In the genomic region with DNA sequence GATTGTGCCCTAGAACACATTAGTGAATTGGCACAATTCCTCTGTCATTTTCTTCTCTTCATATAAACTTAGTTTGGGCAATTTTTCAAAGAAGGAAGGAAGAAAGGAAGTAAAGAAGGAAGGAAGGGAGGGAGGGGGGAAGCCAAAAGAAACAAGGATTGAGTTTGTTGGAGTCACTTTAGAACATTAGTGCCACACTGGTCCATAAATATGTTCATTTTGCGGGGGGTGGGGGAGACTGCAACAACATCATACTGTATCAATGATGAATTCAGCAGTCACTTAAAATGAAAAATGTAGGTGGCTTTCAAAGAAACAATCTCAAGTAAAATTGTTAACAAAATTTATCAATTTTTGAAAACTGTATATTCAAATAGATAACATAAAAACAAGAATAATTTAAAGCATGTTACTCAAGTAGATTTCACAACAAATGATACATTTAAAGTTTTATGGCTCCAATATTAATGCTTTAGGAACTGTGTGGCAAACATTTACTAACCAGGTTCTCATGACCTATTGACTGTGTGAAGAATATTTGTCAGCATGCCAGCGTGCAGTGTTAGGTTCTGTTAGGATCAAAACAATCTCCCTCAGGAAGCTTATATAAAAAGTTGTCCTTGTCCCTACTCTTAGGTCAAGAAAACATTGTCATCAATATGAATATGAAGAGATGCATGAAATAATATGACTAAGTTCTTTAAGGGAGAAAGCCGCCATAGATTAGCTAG, we compare ENCODE assay signal across 19 cellular contexts.
DNase-seq lines count a peak whose midpoint lies in the region; ATAC-seq, FAIRE-seq and TF ChIP-seq lines count a peak whose summit lies in the region.
"Had no signal": no experiment of that assay in that cellular context is flagged by ENCODE, and none has a peak within 500 bp of the region (broad histone marks: within the 10 kb centered on the region; RNA-seq: fewer than 3 reads in every experiment).

No MANE protein-coding gene starts in this region.

- no peak for TF ChIP-seq CTCF in A549 (IDR thresholded peaks at IDR 0.05)
- no peak for TF ChIP-seq CTCF in astrocyte of the cerebellum (IDR thresholded peaks at IDR 0.05; ENCODE audit: low read depth, low read length, missing control alignments)
- no peak for TF ChIP-seq CTCF in fibroblast of villous mesenchyme (IDR thresholded peaks at IDR 0.05; ENCODE audit: insufficient read depth, low read depth, low read length)
- no peak for TF ChIP-seq CTCF in pancreas (IDR thresholded peaks at IDR 0.05)
- TF ChIP-seq CTCF in sigmoid colon (IDR thresholded peaks at IDR 0.05), result no peak
- TF ChIP-seq CTCF in esophagus squamous epithelium (IDR thresholded peaks at IDR 0.05), result no peak

- WGBS in A549 (ENCODE audit: missing lambda C conversion rate), result 69% methylated on average over 3 of the region's 3 CpGs
- 58 to 62% methylated on average over 3 of the region's 3 CpGs for WGBS in pancreas, 2 donors
- 80 to 85% methylated on average over 3 of the region's 3 CpGs for WGBS in sigmoid colon, 2 donors
- WGBS in esophagus squamous epithelium, 2 donors, result 62 to 63% methylated on average over 3 of the region's 3 CpGs

- peak overlapping the region; percentile 23; the same call in 1 of the 3 replicates for H3K4me2 ChIP-seq in A549
- H3K4me2 ChIP-seq: BLaER1 had no signal

- CTCF ChIA-PET in A549 (lab: Yijun Ruan, JAX), result interaction anchor here (0.8 to 1.0 kb wide), 2 partner anchors 11 to 14 kb away, joined by 3 to 4 read pairs; no protein-coding TSS in a partner anchor

- no peaks in the 10 kb centered on the region for H3K9me3 ChIP-seq in A549
- H3K9me3 ChIP-seq in pancreas, result no peaks in the 10 kb centered on the region
- no peaks in the 10 kb centered on the region for H3K9me3 ChIP-seq in sigmoid colon
- H3K9me3 ChIP-seq in esophagus squamous epithelium, result no peaks in the 10 kb centered on the region
- H3K9me3 ChIP-seq: BLaER1 had no signal

- H3K27ac ChIP-seq in A549, result peak overlapping the region in 1 of 2 experiments; percentile 50; a peak in 1 of 6 replicates
- H3K27ac ChIP-seq in pancreas, result no peak overlapping the region
- peak overlapping the region in 2 of 4 donors; percentile 4 to 30 for H3K27ac ChIP-seq in sigmoid colon
- H3K27ac ChIP-seq in esophagus squamous epithelium, result no peak overlapping the region
- H3K27ac ChIP-seq: BLaER1 had no signal

- intact Hi-C loops in pancreas (cut with DNase I), result no loop called here
- intact Hi-C loops in sigmoid colon (cut with DNase I), result no loop called here
- intact Hi-C loops in esophagus squamous epithelium (cut with DNase I), result no loop called here

- no peak for TF ChIP-seq EP300 in A549 (IDR thresholded peaks at IDR 0.05)
- no peak for TF ChIP-seq EP300 in sigmoid colon (IDR thresholded peaks at IDR 0.05)

- in situ Hi-C loops in astrocyte of the cerebellum (cut with HindIII; ENCODE audit: low sequenced_read_pairs), result no loop called here

- DNase-seq in A549 (ENCODE audit: low read depth in 1 of 2, low spot score in 1 of 2), result no peak
- DNase-seq in astrocyte of the cerebellum (ENCODE audit: low read depth), result peak; percentile 36
- DNase-seq in fibroblast of villous mesenchyme (ENCODE audit: low read depth), result peak; percentile 48
- no peak for DNase-seq in pancreas
- no peak for DNase-seq in NCI-H2081 (lab: John Stamatoyannopoulos, UW)
- no peak for DNase-seq in sigmoid colon
- no peak for DNase-seq in esophagus squamous epithelium (lab: John Stamatoyannopoulos, UW)
- no peak for DNase-seq in globus pallidus (ENCODE audit: low spot score)
- DNase-seq: activated CD4-positive, alpha-beta T cell treated with anti-CD3 and anti-CD28 coated beads, Interleukin-2, amount 10 ng/mL, durations not matched to agents 7 days and 5 days; activated CD8-positive, alpha-beta memory T cell treated with anti-CD3 and anti-CD28 coated beads, Interleukin-2, amount 50 U/mL, for 4 hours; activated effector memory CD4-positive, alpha-beta T cell treated with anti-CD3 and anti-CD28 coated beads, Interleukin-2, amount 50 U/mL, for 16 hours; effector CD8-positive, alpha-beta T cell; Kasumi-1; natural killer cell; NCI-H1105; NCI-H2029 treated with DMSO at 0.1 percent for 48 hours; SIG-M5 had no signal

- H3K27me3 ChIP-seq in pancreas (no peaks in the 10 kb centered on the region), sigmoid colon (no peaks in the 10 kb centered on the region), esophagus squamous epithelium (no peaks in the 10 kb centered on the region)
- H3K27me3 ChIP-seq: BLaER1 had no signal

- H3K4me3 ChIP-seq in A549 (no peak overlapping the region), astrocyte of the cerebellum (ENCODE audit: low read depth, low read length) (no peak overlapping the region), fibroblast of villous mesenchyme (ENCODE audit: low read depth, low read length) (no peak overlapping the region), pancreas (no peak overlapping the region), sigmoid colon (no peak overlapping the region), esophagus squamous epithelium (no peak overlapping the region)
- H3K4me3 ChIP-seq: BLaER1 had no signal

- POLR2A ChIA-PET in A549 (lab: Yijun Ruan, JAX), result no interaction called here

- TF ChIP-seq RAD21 in A549 (conservative IDR thresholded peaks at IDR 0.05 in 1 of 2, IDR thresholded peaks at IDR 0.05 in 1 of 2), result no peak

- ATAC-seq in A549 (no peak), pancreas (peak in 3 of 4 donors; percentile 38 to 51 (median 47))
- ATAC-seq: natural killer cell had no signal

- FAIRE-seq in A549 (lab: Jason Lieb, UNC) (no peak), pancreas (lab: Jason Lieb, UNC) (no peak)
- FAIRE-seq: A204.1 had no signal

- TF ChIP-seq POLR2A in A549 (IDR thresholded peaks at IDR 0.05; ENCODE audit: low read length) (no peak), sigmoid colon (IDR thresholded peaks at IDR 0.05) (no peak), esophagus squamous epithelium (IDR thresholded peaks at IDR 0.05) (no peak)

- H3K4me1 ChIP-seq in A549 (peaks cover 19% of the 10 kb centered on the region), pancreas (peaks cover 0 to 4% (median 0%) of the 10 kb centered on the region in 3 donors), sigmoid colon (no peaks in the 10 kb centered on the region), esophagus squamous epithelium (peaks cover 0 to 6% (median 0%) of the 10 kb centered on the region in 3 donors)
- H3K4me1 ChIP-seq: BLaER1 had no signal

- H3K36me3 ChIP-seq in pancreas, result no peaks in the 10 kb centered on the region
- H3K36me3 ChIP-seq in sigmoid colon, result no peaks in the 10 kb centered on the region
- H3K36me3 ChIP-seq in esophagus squamous epithelium, result no peaks in the 10 kb centered on the region
- H3K36me3 ChIP-seq: BLaER1 had no signal

TF ChIP-seq in A549, 52 proteins besides CTCF, POLR2A, EP300 and RAD21 (continues in another document):
- TF ChIP-seq NR3C1 (IDR thresholded peaks at IDR 0.05), result no peak
- TF ChIP-seq, protein P1, sequence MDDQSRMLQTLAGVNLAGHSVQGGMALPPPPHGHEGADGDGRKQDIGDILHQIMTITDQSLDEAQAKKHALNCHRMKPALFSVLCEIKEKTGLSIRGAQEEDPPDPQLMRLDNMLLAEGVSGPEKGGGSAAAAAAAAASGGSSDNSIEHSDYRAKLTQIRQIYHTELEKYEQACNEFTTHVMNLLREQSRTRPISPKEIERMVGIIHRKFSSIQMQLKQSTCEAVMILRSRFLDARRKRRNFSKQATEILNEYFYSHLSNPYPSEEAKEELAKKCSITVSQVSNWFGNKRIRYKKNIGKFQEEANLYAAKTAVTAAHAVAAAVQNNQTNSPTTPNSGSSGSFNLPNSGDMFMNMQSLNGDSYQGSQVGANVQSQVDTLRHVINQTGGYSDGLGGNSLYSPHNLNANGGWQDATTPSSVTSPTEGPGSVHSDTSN (IDR thresholded peaks at IDR 0.05), result no peak
- TF ChIP-seq, protein P2, sequence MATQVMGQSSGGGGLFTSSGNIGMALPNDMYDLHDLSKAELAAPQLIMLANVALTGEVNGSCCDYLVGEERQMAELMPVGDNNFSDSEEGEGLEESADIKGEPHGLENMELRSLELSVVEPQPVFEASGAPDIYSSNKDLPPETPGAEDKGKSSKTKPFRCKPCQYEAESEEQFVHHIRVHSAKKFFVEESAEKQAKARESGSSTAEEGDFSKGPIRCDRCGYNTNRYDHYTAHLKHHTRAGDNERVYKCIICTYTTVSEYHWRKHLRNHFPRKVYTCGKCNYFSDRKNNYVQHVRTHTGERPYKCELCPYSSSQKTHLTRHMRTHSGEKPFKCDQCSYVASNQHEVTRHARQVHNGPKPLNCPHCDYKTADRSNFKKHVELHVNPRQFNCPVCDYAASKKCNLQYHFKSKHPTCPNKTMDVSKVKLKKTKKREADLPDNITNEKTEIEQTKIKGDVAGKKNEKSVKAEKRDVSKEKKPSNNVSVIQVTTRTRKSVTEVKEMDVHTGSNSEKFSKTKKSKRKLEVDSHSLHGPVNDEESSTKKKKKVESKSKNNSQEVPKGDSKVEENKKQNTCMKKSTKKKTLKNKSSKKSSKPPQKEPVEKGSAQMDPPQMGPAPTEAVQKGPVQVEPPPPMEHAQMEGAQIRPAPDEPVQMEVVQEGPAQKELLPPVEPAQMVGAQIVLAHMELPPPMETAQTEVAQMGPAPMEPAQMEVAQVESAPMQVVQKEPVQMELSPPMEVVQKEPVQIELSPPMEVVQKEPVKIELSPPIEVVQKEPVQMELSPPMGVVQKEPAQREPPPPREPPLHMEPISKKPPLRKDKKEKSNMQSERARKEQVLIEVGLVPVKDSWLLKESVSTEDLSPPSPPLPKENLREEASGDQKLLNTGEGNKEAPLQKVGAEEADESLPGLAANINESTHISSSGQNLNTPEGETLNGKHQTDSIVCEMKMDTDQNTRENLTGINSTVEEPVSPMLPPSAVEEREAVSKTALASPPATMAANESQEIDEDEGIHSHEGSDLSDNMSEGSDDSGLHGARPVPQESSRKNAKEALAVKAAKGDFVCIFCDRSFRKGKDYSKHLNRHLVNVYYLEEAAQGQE (IDR thresholded peaks at IDR 0.05), result no peak
- TF ChIP-seq, protein P3, sequence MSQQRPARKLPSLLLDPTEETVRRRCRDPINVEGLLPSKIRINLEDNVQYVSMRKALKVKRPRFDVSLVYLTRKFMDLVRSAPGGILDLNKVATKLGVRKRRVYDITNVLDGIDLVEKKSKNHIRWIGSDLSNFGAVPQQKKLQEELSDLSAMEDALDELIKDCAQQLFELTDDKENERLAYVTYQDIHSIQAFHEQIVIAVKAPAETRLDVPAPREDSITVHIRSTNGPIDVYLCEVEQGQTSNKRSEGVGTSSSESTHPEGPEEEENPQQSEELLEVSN (IDR thresholded peaks at IDR 0.05; ENCODE audit: borderline replicate concordance, low read depth), result no peak
- TF ChIP-seq ZC3H11A (IDR thresholded peaks at IDR 0.05), result no peak
- no peak for TF ChIP-seq NPAS2 (CRISPR knock-in tag; IDR thresholded peaks at IDR 0.05; ENCODE audit: borderline replicate concordance)
- no peak for TF ChIP-seq ESRRA (IDR thresholded peaks at IDR 0.05; ENCODE audit: borderline replicate concordance, low read length)
- no peak for TF ChIP-seq HDAC2 (IDR thresholded peaks at IDR 0.05)
- no peak for TF ChIP-seq ZNF302 (CRISPR knock-in tag; IDR thresholded peaks at IDR 0.05)
- no peak for TF ChIP-seq HOXA7 (CRISPR knock-in tag; IDR thresholded peaks at IDR 0.05)
- TF ChIP-seq SREBF2 (IDR thresholded peaks at IDR 0.05), result no peak
- TF ChIP-seq ZSCAN20 (CRISPR knock-in tag; IDR thresholded peaks at IDR 0.05), result no peak
- TF ChIP-seq HEYL (CRISPR knock-in tag; IDR thresholded peaks at IDR 0.05), result no peak
- no peak for TF ChIP-seq JUN (IDR thresholded peaks at IDR 0.05)

Comparison
In these comparisons a context has a peak if more than half of its experiments do, and no peak if none do; other contexts are left out.
1. ATAC-seq: peak in pancreas (3 of 4); none in A549 (0 of 2).
2. DNase-seq: peak in astrocyte of the cerebellum (single experiment) and fibroblast of villous mesenchyme (single experiment); none in A549 (0 of 2), pancreas (0 of 6), NCI-H2081 (0 of 2), sigmoid colon (single experiment), esophagus squamous epithelium (single experiment) and globus pallidus (single experiment).